ENCODE assay signal across 23 cellular contexts in genomic region chr4:30863031-30863430, GRCh38.
DNase-seq lines count a peak whose midpoint lies in the region; TF ChIP-seq lines count a peak whose summit lies in the region.
"Had no signal": no experiment of that assay in that cellular context is flagged by ENCODE, and none has a peak within 500 bp of the region (broad histone marks: within the 10 kb centered on the region; RNA-seq: fewer than 3 reads in every experiment).

No MANE protein-coding gene starts in this region.

- H4K91ac ChIP-seq in mesenchymal stem cell (ENCODE audit: low read length): no peak overlapping the region

- H3K4me2 ChIP-seq in mesenchymal stem cell (ENCODE audit: low read length, poor library complexity, severe bottlenecking): no peak overlapping the region
- H3K4me2 ChIP-seq: A549 had no signal

- no peak overlapping the region for H2AK5ac ChIP-seq in mesenchymal stem cell (ENCODE audit: low read length, severe bottlenecking)

- no peak for TF ChIP-seq POLR2A in uterus (IDR thresholded peaks at IDR 0.05)

- H2BK15ac ChIP-seq in mesenchymal stem cell (ENCODE audit: low read depth, poor library complexity, severe bottlenecking): no peak overlapping the region

- no peak overlapping the region for H3K4me3 Mint-ChIP-seq in immature natural killer cell
- H3K4me3 Mint-ChIP-seq: CD4-positive, CD25-positive, alpha-beta regulatory T cell; naive thymus-derived CD8-positive, alpha-beta T cell had no signal

- CTCF ChIA-PET in A673 (lab: Charles Lee): no interaction called here

- H3K4me3 ChIP-seq in A673 (ENCODE audit: low read depth, low read length, poor library complexity, severe bottlenecking): peak overlapping the region; percentile 6
- H3K4me3 ChIP-seq in mesenchymal stem cell (ENCODE audit: insufficient read depth in 1 of 2, low read depth in 1 of 2, low read length in 2 of 2): peak overlapping the region in 1 of 2 experiments; percentile 36
- H3K4me3 ChIP-seq in HAP-1: no peak overlapping the region
- no peak overlapping the region for H3K4me3 ChIP-seq in uterus
- H3K4me3 ChIP-seq: A549 had no signal

- no peaks in the 10 kb centered on the region for H3K27me3 ChIP-seq in A673 (replicated peaks; ENCODE audit: insufficient read depth, low read depth, low read length, poor library complexity)
- no peaks in the 10 kb centered on the region for H3K27me3 ChIP-seq in mesenchymal stem cell (ENCODE audit: control insufficient read depth in 1 of 2, insufficient read depth in 1 of 2, low read length in 2 of 2)
- H3K27me3 ChIP-seq in HAP-1 (ENCODE audit: low read depth): no peaks in the 10 kb centered on the region
- no peaks in the 10 kb centered on the region for H3K27me3 ChIP-seq in uterus

- DNase-seq in A673 (ENCODE audit: low spot score): peak; percentile 74
- peak; percentile 59 for DNase-seq in NCI-H226
- DNase-seq in dedifferentiated amniotic fluid mesenchymal stem cell (ENCODE audit: extremely low spot score): peak; percentile 54
- DNase-seq in mesenchymal stem cell: no peak
- no peak for DNase-seq in ureter (ENCODE audit: low spot score)
- no peak for DNase-seq in HAP-1 (ENCODE audit: low spot score in 2 of 2)
- DNase-seq in uterus: no peak
- no peak for DNase-seq in immature natural killer cell
- DNase-seq: activated naive CD4-positive, alpha-beta T cell treated with anti-CD3 and anti-CD28 coated beads, Interleukin-2, amount 50 U/mL, for 16 hours; CD4-positive, CD25-positive, alpha-beta regulatory T cell; effector CD4-positive, alpha-beta T cell; left ventricle myocardium superior; MM.1S; naive thymus-derived CD8-positive, alpha-beta T cell; NCI-H1694 treated with DMSO at 0.1 percent for 48 hours; NCI-H446; NK-92 treated with Interleukin-12 subunit alpha and Interleukin-12 subunit beta, amount 100 ng/mL, for 24 hours; RPMI8226; stimulated activated CD4-positive, alpha-beta T cell treated with anti-CD3 and anti-CD28 coated beads, Interleukin-12 subunit alpha, Interleukin-12 subunit beta, amount 100 ng/mL, for 4 hours; stimulated activated naive CD4-positive, alpha-beta T cell treated with Interleukin-2 at 50 U/mL for 16 hours; SW 1271 had no signal

- no peak overlapping the region for H2BK12ac ChIP-seq in mesenchymal stem cell (ENCODE audit: low read length in 2 of 2)

- H3K9me3 ChIP-seq in A673 (ENCODE audit: low read depth, low read length, poor library complexity, severe bottlenecking) (no peaks in the 10 kb centered on the region), mesenchymal stem cell (ENCODE audit: control insufficient read depth, low read length) (no peaks in the 10 kb centered on the region), HAP-1 (no peaks in the 10 kb centered on the region), uterus (no peaks in the 10 kb centered on the region)
- H3K9me3 ChIP-seq: A549 had no signal

- no TSS peak for BruUV-seq in A673 (replicated peaks; lab: Mats Ljungman, UMichigan)

- H3K79me1 ChIP-seq in mesenchymal stem cell (replicated peaks; ENCODE audit: low read length, poor library complexity, severe bottlenecking): no peaks in the 10 kb centered on the region

- peak overlapping the region; percentile 75 for H4K8ac ChIP-seq in mesenchymal stem cell (ENCODE audit: low read length)

- H3K4me1 Mint-ChIP-seq in immature natural killer cell: no peaks in the 10 kb centered on the region
- H3K4me1 Mint-ChIP-seq: CD4-positive, CD25-positive, alpha-beta regulatory T cell; naive thymus-derived CD8-positive, alpha-beta T cell had no signal

- H3K36me3 Mint-ChIP-seq in immature natural killer cell: no peaks in the 10 kb centered on the region
- H3K36me3 Mint-ChIP-seq: CD4-positive, CD25-positive, alpha-beta regulatory T cell; naive thymus-derived CD8-positive, alpha-beta T cell had no signal

- no peak overlapping the region for H3K27ac Mint-ChIP-seq in immature natural killer cell
- H3K27ac Mint-ChIP-seq: CD4-positive, CD25-positive, alpha-beta regulatory T cell; naive thymus-derived CD8-positive, alpha-beta T cell; progenitor cell of endocrine pancreas had no signal

- peaks cover 0 to 1% (median 0%) of the 10 kb centered on the region in 3 donors for H3K27me3 Mint-ChIP-seq in immature natural killer cell (ENCODE audit: low read depth in 3 of 3)
- H3K27me3 Mint-ChIP-seq: CD4-positive, CD25-positive, alpha-beta regulatory T cell; naive thymus-derived CD8-positive, alpha-beta T cell; progenitor cell of endocrine pancreas had no signal

- in situ Hi-C loops in HAP-1 (cut with MboI; ENCODE audit: low sequenced_read_pairs): no loop called here

- H3K4ac ChIP-seq in mesenchymal stem cell (ENCODE audit: low read depth in 1 of 2, low read length in 2 of 2): no peak overlapping the region

- H2BK5ac ChIP-seq in mesenchymal stem cell (ENCODE audit: low read depth, low read length, poor library complexity, severe bottlenecking): no peak overlapping the region

- H3K14ac ChIP-seq in mesenchymal stem cell (ENCODE audit: low read length in 2 of 2): peak overlapping the region in 1 of 2 experiments; percentile 27

- no peaks in the 10 kb centered on the region for H3K36me3 ChIP-seq in A673 (ENCODE audit: insufficient read depth, low read length, poor library complexity, severe bottlenecking)
- H3K36me3 ChIP-seq in mesenchymal stem cell (ENCODE audit: control insufficient read depth in 1 of 2, insufficient read depth in 2 of 2, low read depth in 1 of 2, low read length in 2 of 2): no peaks in the 10 kb centered on the region
- H3K36me3 ChIP-seq in HAP-1 (replicated peaks): no peaks in the 10 kb centered on the region
- H3K36me3 ChIP-seq in uterus: no peaks in the 10 kb centered on the region

- peak overlapping the region; percentile 64 for H3K27ac ChIP-seq in A673 (ENCODE audit: low read depth, low read length, poor library complexity, severe bottlenecking)
- no peak overlapping the region for H3K27ac ChIP-seq in mesenchymal stem cell (ENCODE audit: low read length, poor library complexity, severe bottlenecking)
- no peak overlapping the region for H3K27ac ChIP-seq in uterus
- H3K27ac ChIP-seq: A549 had no signal

- intact Hi-C loops in A673 (cut with micrococcal nuclease; ENCODE audit: unreplicated experiment): loop anchor here (2.0 kb wide), 1 partner anchor 140 kb away; no protein-coding TSS in a partner anchor
- intact Hi-C loops in uterus (cut with DNase I; ENCODE audit: low total_unique reads): no loop called here

- H3K18ac ChIP-seq in mesenchymal stem cell (ENCODE audit: low read depth in 1 of 2, low read length in 2 of 2): no peak overlapping the region

- WGBS in mesenchymal stem cell: 100% methylated on average over 2 of the region's 2 CpGs

- H3K9me3 Mint-ChIP-seq in immature natural killer cell: peaks cover 0 to 48% (median 12%) of the 10 kb centered on the region in 6 donors

- H3K23ac ChIP-seq in mesenchymal stem cell (ENCODE audit: low read length in 2 of 2): no peak overlapping the region

- 0 out of 2 replicates have a peak, but pooled peaks have one; percentile 10 for TF ChIP-seq CTCF in A673 (conservative IDR thresholded peaks at IDR 0.05; ENCODE audit: low read depth, low read length)
- TF ChIP-seq CTCF in uterus (IDR thresholded peaks at IDR 0.05): no peak

- peak overlapping the region; percentile 10 for H3K9ac ChIP-seq in mesenchymal stem cell (ENCODE audit: low read length)

- POLR2A ChIA-PET in A673 (lab: Charles Lee; ENCODE audit: low non-redundant PET): interaction anchor here (0.6 kb wide), 1 partner anchor 39 kb away, joined by 3 read pairs; no protein-coding TSS in a partner anchor

- no peak overlapping the region for H2BK120ac ChIP-seq in mesenchymal stem cell (ENCODE audit: low read depth, low read length)

- no peak overlapping the region for H2AFZ ChIP-seq in mesenchymal stem cell (ENCODE audit: low read depth, low read length)

- H3K4me1 ChIP-seq in A673 (ENCODE audit: insufficient read depth, low read length, poor library complexity, severe bottlenecking) (peaks cover 62% of the 10 kb centered on the region), mesenchymal stem cell (ENCODE audit: control insufficient read depth, insufficient read depth, low read depth, low read length) (peaks cover 1% of the 10 kb centered on the region), HAP-1 (no peaks in the 10 kb centered on the region), uterus (no peaks in the 10 kb centered on the region)
- H3K4me1 ChIP-seq: A549 had no signal

Comparison
In these comparisons a context has a peak if more than half of its experiments do, and no peak if none do; other contexts are left out.
1. DNase-seq: peak in A673 (single experiment), NCI-H226 (single experiment) and dedifferentiated amniotic fluid mesenchymal stem cell (single experiment); none in mesenchymal stem cell (single experiment), ureter (single experiment), HAP-1 (0 of 2), uterus (0 of 2) and immature natural killer cell (0 of 3).